In genomic region chr17:18006495-18007239, GRCh38 we compare ENCODE assay signal across 1 cellular context.
TF ChIP-seq lines count a peak whose summit lies in the region.

No MANE protein-coding gene starts in this region.

TF ChIP-seq in GM23338, 12 proteins besides CTCF, POLR2A, EP300 and RAD21 (continued from another document):
- TF ChIP-seq REST (IDR thresholded peaks at IDR 0.05; ENCODE audit: unreplicated experiment) (no peak), ZNF331 (CRISPR knock-in tag; IDR thresholded peaks at IDR 0.05; ENCODE audit: low read depth) (no peak), ETS1 (IDR thresholded peaks at IDR 0.05) (no peak), CREB1 (CRISPR knock-in tag; IDR thresholded peaks at IDR 0.05; ENCODE audit: low read depth) (no peak)
TF ChIP-seq in GM23338: peak in this region for 0.
